35 cellular contexts compared by ENCODE assay signal in the genomic region with DNA sequence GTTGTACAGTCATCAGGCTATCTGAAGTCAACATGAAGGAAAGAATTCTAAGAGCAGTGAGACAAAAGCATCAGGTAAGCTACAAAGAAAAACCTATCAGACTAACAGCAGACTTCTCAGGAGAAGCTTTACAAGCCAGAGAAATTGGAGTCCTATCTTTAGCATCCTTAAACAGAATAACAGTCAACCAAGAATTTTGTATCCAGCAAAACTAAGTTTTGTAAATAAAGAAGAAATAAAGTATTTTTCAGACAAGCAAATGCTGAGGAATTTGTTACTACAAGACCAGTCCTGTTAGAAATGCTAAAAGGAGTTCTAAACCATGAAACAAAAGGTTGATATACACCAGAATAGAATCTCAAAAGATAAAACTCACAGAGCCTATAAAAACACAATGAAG.
DNase-seq lines count a peak whose midpoint lies in the region; ATAC-seq, FAIRE-seq and TF ChIP-seq lines count a peak whose summit lies in the region.
"Had no signal": no experiment of that assay in that cellular context is flagged by ENCODE, and none has a peak within 500 bp of the region (broad histone marks: within the 10 kb centered on the region; RNA-seq: fewer than 3 reads in every experiment).

No MANE protein-coding gene starts in this region.

- H3K9me3 ChIP-seq in HEK293 (ENCODE audit: control insufficient read depth, insufficient read depth, low read depth, low read length) (no peaks in the 10 kb centered on the region; the same call in 1 of the 2 replicates), endodermal cell (ENCODE audit: control insufficient read depth, low read length) (peaks cover 51% of the 10 kb centered on the region), kidney (ENCODE audit: control insufficient read depth in 1 of 2, low read length in 2 of 2) (peaks cover 0 to 11% of the 10 kb centered on the region in 2 donors)
- H3K9me3 ChIP-seq: BE2C had no signal

- H3K4me3 ChIP-seq in HEK293 (ENCODE audit: low read depth, low read length), result no peak overlapping the region
- H3K4me3 ChIP-seq in endodermal cell (ENCODE audit: low read length), result peak overlapping the region; percentile 11
- no peak overlapping the region for H3K4me3 ChIP-seq in kidney (ENCODE audit: low read length in 2 of 2)
- H3K4me3 ChIP-seq: A549; BLaER1; BLaER1 treated with 17β-estradiol and CSF1 and Interleukin-3, amounts not matched to agents 10 nM and 100 nM had no signal

- no peaks in the 10 kb centered on the region for H3K27me3 ChIP-seq in endodermal cell (ENCODE audit: control insufficient read depth, insufficient read depth, low read length, poor library complexity, severe bottlenecking)
- H3K27me3 ChIP-seq: BE2C; BLaER1; BLaER1 treated with 17β-estradiol and CSF1 and Interleukin-3, amounts not matched to agents 10 nM and 100 nM had no signal

- POLR2A ChIA-PET in HEK293 (lab: Yijun Ruan, JAX), result no interaction called here
- POLR2A ChIA-PET in WTC11 (lab: Charles Lee), result no interaction called here

- no peak for FAIRE-seq in kidney (lab: Jason Lieb, UNC)
- FAIRE-seq: A204.1, A549 had no signal

- H3K9ac ChIP-seq in endodermal cell (ENCODE audit: extremely low read depth, low read length, poor library complexity, severe bottlenecking), result no peak overlapping the region
- no peak overlapping the region for H3K9ac ChIP-seq in kidney (ENCODE audit: low read length in 2 of 2)
- H3K9ac ChIP-seq: BLaER1; BLaER1 treated with 17β-estradiol and CSF1 and Interleukin-3, amounts not matched to agents 10 nM and 100 nM had no signal

- no peaks in the 10 kb centered on the region for H3K36me3 ChIP-seq in HEK293 (ENCODE audit: control insufficient read depth in 2 of 2, insufficient read depth in 1 of 2, low read length in 2 of 2)
- H3K36me3 ChIP-seq in endodermal cell (ENCODE audit: control insufficient read depth, insufficient read depth, low read length), result no peaks in the 10 kb centered on the region
- H3K36me3 ChIP-seq in kidney (ENCODE audit: control insufficient read depth in 1 of 2, insufficient read depth in 2 of 2, low read length in 2 of 2), result no peaks in the 10 kb centered on the region
- H3K36me3 ChIP-seq: BE2C; BLaER1; BLaER1 treated with 17β-estradiol and CSF1 and Interleukin-3, amounts not matched to agents 10 nM and 100 nM had no signal

- no peaks in the 10 kb centered on the region; the same call in 1 of the 2 replicates for H3K27me3 Mint-ChIP-seq in WTC11 (ENCODE audit: low read depth)
- H3K27me3 Mint-ChIP-seq in endodermal cell (ENCODE audit: insufficient read depth), result no peaks in the 10 kb centered on the region
- H3K27me3 Mint-ChIP-seq: B cell; CD4-positive, alpha-beta memory T cell; CD4-positive, alpha-beta T cell; CD4-positive, CD25-positive, alpha-beta regulatory T cell had no signal

- H3K4me1 ChIP-seq in HEK293 (ENCODE audit: control insufficient read depth, insufficient read depth, low read length) (no peaks in the 10 kb centered on the region), endodermal cell (ENCODE audit: control insufficient read depth, insufficient read depth, low read length) (no peaks in the 10 kb centered on the region), kidney (ENCODE audit: control insufficient read depth in 1 of 2, insufficient read depth in 1 of 2, low read depth in 1 of 2, low read length in 2 of 2) (no peaks in the 10 kb centered on the region)
- H3K4me1 ChIP-seq: A549; BE2C; BLaER1; BLaER1 treated with 17β-estradiol and CSF1 and Interleukin-3, amounts not matched to agents 10 nM and 100 nM; Caco-2 had no signal

- intact Hi-C loops in kidney (cut with DNase I), result no loop called here

- H3K27ac ChIP-seq in HEK293 (ENCODE audit: extremely low read depth, low read depth, low read length) (no peak overlapping the region), endodermal cell (ENCODE audit: low read depth, low read length) (no peak overlapping the region), kidney (ENCODE audit: low read depth in 2 of 2, low read length in 2 of 2) (no peak overlapping the region)
- H3K27ac ChIP-seq: 22Rv1; A549; BLaER1; BLaER1 treated with 17β-estradiol and CSF1 and Interleukin-3, amounts not matched to agents 10 nM and 100 nM; C4-2B had no signal

- H3K4me3 Mint-ChIP-seq in WTC11, result no peak overlapping the region
- no peak overlapping the region for H3K4me3 Mint-ChIP-seq in endodermal cell
- H3K4me3 Mint-ChIP-seq: B cell; CD14-positive monocyte; CD4-positive, alpha-beta memory T cell; CD4-positive, alpha-beta T cell; CD4-positive, CD25-positive, alpha-beta regulatory T cell; CD8-positive, alpha-beta memory T cell; CD8-positive, alpha-beta T cell had no signal

- ATAC-seq in WTC11, result no peak
- ATAC-seq in omental fat pad (ENCODE audit: low FRiP score), result no peak
- ATAC-seq: A549; CD8-positive, alpha-beta T cell had no signal

- DNase-seq in DMS53 (lab: John Stamatoyannopoulos, UW) (peak; percentile 12), DMS53 treated with DMSO at 0.1 percent for 48 hours (lab: John Stamatoyannopoulos, UW; ENCODE audit: unreplicated experiment) (no peak), WTC11 (ENCODE audit: low spot score) (no peak), endodermal cell (no peak), kidney (no peak), omental fat pad (ENCODE audit: low spot score) (no peak), germinal center (ENCODE audit: low spot score) (no peak)
- DNase-seq: 8988T; ACHN; AML-193; BE2C; C1 segment of cervical spinal cord; Caco-2; Calu3; CD4-positive, alpha-beta memory T cell; CD4-positive, alpha-beta T cell; CD4-positive, CD25-positive, alpha-beta regulatory T cell; CD8-positive, alpha-beta memory T cell; CD8-positive, alpha-beta T cell; COR-L47; DMS 273 treated with DMSO at 0.1 percent for 48 hours; DMS153; DMS79; DMS79 treated with DMSO at 0.1 percent for 48 hours; DND-41; EL had no signal

- H3K9me3 Mint-ChIP-seq in WTC11 (peaks cover 68% of the 10 kb centered on the region), endodermal cell (peaks cover 63% of the 10 kb centered on the region)

- H3K27ac Mint-ChIP-seq in WTC11 (no peak overlapping the region), endodermal cell (no peak overlapping the region)
- H3K27ac Mint-ChIP-seq: B cell; CD14-positive monocyte; CD4-positive, alpha-beta memory T cell; CD4-positive, alpha-beta T cell; CD4-positive, CD25-positive, alpha-beta regulatory T cell; CD8-positive, alpha-beta memory T cell; CD8-positive, alpha-beta T cell had no signal

- peaks cover 75% of the 10 kb centered on the region for H3K36me3 Mint-ChIP-seq in WTC11
- peaks cover 38% of the 10 kb centered on the region for H3K36me3 Mint-ChIP-seq in endodermal cell (ENCODE audit: low read depth)
- H3K36me3 Mint-ChIP-seq: CD14-positive monocyte; CD4-positive, CD25-positive, alpha-beta regulatory T cell; CD8-positive, alpha-beta T cell had no signal

- peaks cover 4% of the 10 kb centered on the region; the same call in 1 of the 2 replicates for H3K4me1 Mint-ChIP-seq in WTC11
- H3K4me1 Mint-ChIP-seq in endodermal cell, result no peaks in the 10 kb centered on the region
- H3K4me1 Mint-ChIP-seq: B cell; CD14-positive monocyte; CD4-positive, alpha-beta memory T cell; CD4-positive, CD25-positive, alpha-beta regulatory T cell; CD8-positive, alpha-beta memory T cell had no signal

- TF ChIP-seq CTCF in HEK293 (tag by site-specific recombination; IDR thresholded peaks at IDR 0.05) (no peak), WTC11 (IDR thresholded peaks at IDR 0.05) (no peak), endodermal cell (conservative IDR thresholded peaks at IDR 0.05) (no peak), kidney (IDR thresholded peaks at IDR 0.05; ENCODE audit: borderline replicate concordance, extremely low read depth, insufficient read depth) (no peak), omental fat pad (IDR thresholded peaks at IDR 0.05) (no peak)

- CTCF ChIA-PET in HEK293 (lab: Yijun Ruan, JAX), result no interaction called here
- CTCF ChIA-PET in WTC11 (lab: Charles Lee), result no interaction called here

TF ChIP-seq in HEK293, 187 proteins besides CTCF, POLR2A, EP300 and RAD21:
- TF ChIP-seq ZNF211 (tag by site-specific recombination; IDR thresholded peaks at IDR 0.05; ENCODE audit: low read depth) (no peak), SETDB1 (IDR thresholded peaks at IDR 0.05; ENCODE audit: insufficient read length, low read length) (peak; percentile 91)

TF ChIP-seq in WTC11, 78 proteins besides CTCF, POLR2A, EP300 and RAD21:
- TF ChIP-seq, protein P1, sequence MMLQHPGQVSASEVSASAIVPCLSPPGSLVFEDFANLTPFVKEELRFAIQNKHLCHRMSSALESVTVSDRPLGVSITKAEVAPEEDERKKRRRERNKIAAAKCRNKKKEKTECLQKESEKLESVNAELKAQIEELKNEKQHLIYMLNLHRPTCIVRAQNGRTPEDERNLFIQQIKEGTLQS (CRISPR knock-in tag; conservative IDR thresholded peaks at IDR 0.05), result no peak
- TF ChIP-seq, protein P2, sequence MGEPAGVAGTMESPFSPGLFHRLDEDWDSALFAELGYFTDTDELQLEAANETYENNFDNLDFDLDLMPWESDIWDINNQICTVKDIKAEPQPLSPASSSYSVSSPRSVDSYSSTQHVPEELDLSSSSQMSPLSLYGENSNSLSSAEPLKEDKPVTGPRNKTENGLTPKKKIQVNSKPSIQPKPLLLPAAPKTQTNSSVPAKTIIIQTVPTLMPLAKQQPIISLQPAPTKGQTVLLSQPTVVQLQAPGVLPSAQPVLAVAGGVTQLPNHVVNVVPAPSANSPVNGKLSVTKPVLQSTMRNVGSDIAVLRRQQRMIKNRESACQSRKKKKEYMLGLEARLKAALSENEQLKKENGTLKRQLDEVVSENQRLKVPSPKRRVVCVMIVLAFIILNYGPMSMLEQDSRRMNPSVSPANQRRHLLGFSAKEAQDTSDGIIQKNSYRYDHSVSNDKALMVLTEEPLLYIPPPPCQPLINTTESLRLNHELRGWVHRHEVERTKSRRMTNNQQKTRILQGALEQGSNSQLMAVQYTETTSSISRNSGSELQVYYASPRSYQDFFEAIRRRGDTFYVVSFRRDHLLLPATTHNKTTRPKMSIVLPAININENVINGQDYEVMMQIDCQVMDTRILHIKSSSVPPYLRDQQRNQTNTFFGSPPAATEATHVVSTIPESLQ (CRISPR knock-in tag; IDR thresholded peaks at IDR 0.05), result no peak
- TF ChIP-seq ZNF317 (CRISPR knock-in tag; IDR thresholded peaks at IDR 0.05; ENCODE audit: borderline replicate concordance, low read depth), result peak; percentile 60; the same call in 1 of the 2 replicates
